In the genomic region with DNA sequence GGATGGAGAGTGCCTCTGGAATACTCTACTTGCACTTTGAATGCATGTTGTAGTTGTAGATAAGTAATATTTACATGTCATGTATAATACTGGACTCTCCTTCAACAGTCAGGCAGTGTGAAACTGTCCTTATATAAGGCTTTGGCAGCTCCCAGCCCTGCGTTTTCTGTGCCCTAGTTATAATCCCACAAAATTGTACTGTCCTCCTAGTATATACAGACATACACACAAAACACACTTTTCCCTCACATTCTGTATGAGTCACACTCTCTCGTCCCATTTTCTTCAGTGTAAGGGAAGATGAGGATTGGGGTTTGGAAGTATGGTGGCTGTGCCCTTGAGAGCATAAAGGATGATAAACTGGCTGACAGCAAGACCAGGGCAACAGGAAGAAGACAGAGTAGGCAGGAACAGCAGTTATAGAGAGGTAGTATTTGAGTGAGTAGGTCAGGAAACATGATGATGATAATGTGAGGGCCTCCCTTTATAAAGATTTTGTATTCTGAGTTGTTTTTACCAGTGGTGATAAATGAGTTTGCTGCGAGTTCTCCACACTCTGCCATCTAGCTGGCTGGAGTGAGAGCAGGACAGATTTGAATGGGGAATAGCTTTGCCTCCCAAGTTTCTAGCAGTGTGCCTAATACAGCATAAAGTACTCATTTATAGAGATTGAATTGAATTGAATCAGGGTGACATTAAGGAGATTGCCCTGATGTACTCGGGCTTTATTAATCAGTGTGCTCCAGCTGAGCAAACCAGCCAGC, we compare ENCODE assay signal across 12 cellular contexts. TPM values are rescaled to one million over a fixed set of nuclear protein-coding genes. Genes with fewer than 3 reads are reported as not detected.
DNase-seq lines count a peak whose midpoint lies in the region; ATAC-seq lines count a peak whose summit lies in the region.
"Had no signal": no experiment of that assay in that cellular context is flagged by ENCODE, and none has a peak within 500 bp of the region (broad histone marks: within the 10 kb centered on the region; RNA-seq: fewer than 3 reads in every experiment).

No MANE protein-coding gene starts in this region.

- no peak overlapping the region for H3K4me3 Mint-ChIP-seq in stimulated activated naive CD8-positive, alpha-beta T cell treated with anti-CD3 and anti-CD28 coated beads, Interleukin-15, Interleukin-2, amounts not matched to agents 100 ng/mL and 50 ng/mL, for 24 hours
- H3K4me3 Mint-ChIP-seq in stimulated activated naive CD8-positive, alpha-beta T cell treated with anti-CD3 and anti-CD28 coated beads, Interleukin-15, amount 100 ng/mL, for 72 hours = no peak overlapping the region
- no peak overlapping the region for H3K4me3 Mint-ChIP-seq in activated naive CD8-positive, alpha-beta T cell treated with anti-CD3 and anti-CD28 coated beads, Interleukin-2, amount 50 U/mL, for 24 hours
- H3K4me3 Mint-ChIP-seq in immature natural killer cell = no peak overlapping the region
- no peak overlapping the region for H3K4me3 Mint-ChIP-seq in activated T-helper 1 cell treated with anti-CD3 and anti-CD28 coated beads, Interleukin-12 subunit alpha, Interleukin-12 subunit beta, Interleukin-2, Interleukin-4 antibody, amounts not matched to agents 30 ng/mL and 10 ng/mL and 1 ng/mL, durations not matched to agents 14 hours and 24 hours and 36 hours

- intact Hi-C loops in activated T-helper 1 cell treated with anti-CD3 and anti-CD28 coated beads, Interleukin-12 subunit alpha, Interleukin-12 subunit beta, Interleukin-2, Interleukin-4 antibody, amounts not matched to agents 30 ng/mL and 10 ng/mL and 1 ng/mL, durations not matched to agents 14 hours and 24 hours and 36 hours (cut with micrococcal nuclease) = no loop called here

- peaks cover 29% of the 10 kb centered on the region for H3K36me3 Mint-ChIP-seq in stimulated activated naive CD8-positive, alpha-beta T cell treated with anti-CD3 and anti-CD28 coated beads, Interleukin-15, Interleukin-2, amounts not matched to agents 100 ng/mL and 50 ng/mL, for 24 hours (ENCODE audit: low read depth)
- H3K36me3 Mint-ChIP-seq in activated naive CD8-positive, alpha-beta T cell treated with anti-CD3 and anti-CD28 coated beads, Interleukin-2, amount 50 U/mL, for 24 hours (ENCODE audit: low read depth) = peaks cover 12% of the 10 kb centered on the region
- H3K36me3 Mint-ChIP-seq in immature natural killer cell = peaks cover 4 to 11% (median 5%) of the 10 kb centered on the region in 3 donors
- H3K36me3 Mint-ChIP-seq in activated T-helper 1 cell treated with anti-CD3 and anti-CD28 coated beads, Interleukin-12 subunit alpha, Interleukin-12 subunit beta, Interleukin-2, Interleukin-4 antibody, amounts not matched to agents 30 ng/mL and 10 ng/mL and 1 ng/mL, durations not matched to agents 14 hours and 24 hours and 36 hours (ENCODE audit: low read depth) = peaks cover 21% of the 10 kb centered on the region

- H3K27ac Mint-ChIP-seq in stimulated activated naive CD8-positive, alpha-beta T cell treated with anti-CD3 and anti-CD28 coated beads, Interleukin-15, Interleukin-2, amounts not matched to agents 100 ng/mL and 50 ng/mL, for 24 hours = peak overlapping the region; percentile 70
- H3K27ac Mint-ChIP-seq in stimulated activated naive CD8-positive, alpha-beta T cell treated with anti-CD3 and anti-CD28 coated beads, Interleukin-15, amount 100 ng/mL, for 72 hours = peak overlapping the region in 1 of 2 donors; percentile 21
- peak overlapping the region; percentile 15 for H3K27ac Mint-ChIP-seq in activated naive CD8-positive, alpha-beta T cell treated with anti-CD3 and anti-CD28 coated beads, Interleukin-2, amount 50 U/mL, for 24 hours
- peak overlapping the region in 5 of 6 donors; percentile 25 to 64 (median 52) for H3K27ac Mint-ChIP-seq in immature natural killer cell
- no peak overlapping the region for H3K27ac Mint-ChIP-seq in activated T-helper 1 cell treated with anti-CD3 and anti-CD28 coated beads, Interleukin-12 subunit alpha, Interleukin-12 subunit beta, Interleukin-2, Interleukin-4 antibody, amounts not matched to agents 30 ng/mL and 10 ng/mL and 1 ng/mL, durations not matched to agents 14 hours and 24 hours and 36 hours

- H3K9me3 Mint-ChIP-seq in stimulated activated naive CD8-positive, alpha-beta T cell treated with anti-CD3 and anti-CD28 coated beads, Interleukin-15, Interleukin-2, amounts not matched to agents 100 ng/mL and 50 ng/mL, for 24 hours = no peaks in the 10 kb centered on the region
- no peaks in the 10 kb centered on the region for H3K9me3 Mint-ChIP-seq in stimulated activated naive CD8-positive, alpha-beta T cell treated with anti-CD3 and anti-CD28 coated beads, Interleukin-15, amount 100 ng/mL, for 72 hours
- no peaks in the 10 kb centered on the region for H3K9me3 Mint-ChIP-seq in activated naive CD8-positive, alpha-beta T cell treated with anti-CD3 and anti-CD28 coated beads, Interleukin-2, amount 50 U/mL, for 24 hours
- H3K9me3 Mint-ChIP-seq in immature natural killer cell = no peaks in the 10 kb centered on the region
- no peaks in the 10 kb centered on the region for H3K9me3 Mint-ChIP-seq in activated T-helper 1 cell treated with anti-CD3 and anti-CD28 coated beads, Interleukin-12 subunit alpha, Interleukin-12 subunit beta, Interleukin-2, Interleukin-4 antibody, amounts not matched to agents 30 ng/mL and 10 ng/mL and 1 ng/mL, durations not matched to agents 14 hours and 24 hours and 36 hours

- peaks cover 63% of the 10 kb centered on the region for H3K4me1 Mint-ChIP-seq in stimulated activated naive CD8-positive, alpha-beta T cell treated with anti-CD3 and anti-CD28 coated beads, Interleukin-15, Interleukin-2, amounts not matched to agents 100 ng/mL and 50 ng/mL, for 24 hours (ENCODE audit: low read depth)
- H3K4me1 Mint-ChIP-seq in stimulated activated naive CD8-positive, alpha-beta T cell treated with anti-CD3 and anti-CD28 coated beads, Interleukin-15, amount 100 ng/mL, for 72 hours = peaks cover 68% of the 10 kb centered on the region
- peaks cover 62% of the 10 kb centered on the region for H3K4me1 Mint-ChIP-seq in activated naive CD8-positive, alpha-beta T cell treated with anti-CD3 and anti-CD28 coated beads, Interleukin-2, amount 50 U/mL, for 24 hours
- peaks cover 33 to 58% of the 10 kb centered on the region in 2 donors for H3K4me1 Mint-ChIP-seq in immature natural killer cell
- peaks cover 36% of the 10 kb centered on the region for H3K4me1 Mint-ChIP-seq in activated T-helper 1 cell treated with anti-CD3 and anti-CD28 coated beads, Interleukin-12 subunit alpha, Interleukin-12 subunit beta, Interleukin-2, Interleukin-4 antibody, amounts not matched to agents 30 ng/mL and 10 ng/mL and 1 ng/mL, durations not matched to agents 14 hours and 24 hours and 36 hours (ENCODE audit: low read depth)

- H3K27me3 Mint-ChIP-seq in stimulated activated naive CD8-positive, alpha-beta T cell treated with anti-CD3 and anti-CD28 coated beads, Interleukin-15, Interleukin-2, amounts not matched to agents 100 ng/mL and 50 ng/mL, for 24 hours = no peaks in the 10 kb centered on the region
- H3K27me3 Mint-ChIP-seq in stimulated activated naive CD8-positive, alpha-beta T cell treated with anti-CD3 and anti-CD28 coated beads, Interleukin-15, amount 100 ng/mL, for 72 hours = no peaks in the 10 kb centered on the region
- no peaks in the 10 kb centered on the region for H3K27me3 Mint-ChIP-seq in activated naive CD8-positive, alpha-beta T cell treated with anti-CD3 and anti-CD28 coated beads, Interleukin-2, amount 50 U/mL, for 24 hours
- H3K27me3 Mint-ChIP-seq in immature natural killer cell (ENCODE audit: low read depth in 3 of 3) = peaks cover under 1 to 11% (median under 1%) of the 10 kb centered on the region in 3 donors
- no peaks in the 10 kb centered on the region for H3K27me3 Mint-ChIP-seq in activated T-helper 1 cell treated with anti-CD3 and anti-CD28 coated beads, Interleukin-12 subunit alpha, Interleukin-12 subunit beta, Interleukin-2, Interleukin-4 antibody, amounts not matched to agents 30 ng/mL and 10 ng/mL and 1 ng/mL, durations not matched to agents 14 hours and 24 hours and 36 hours (ENCODE audit: insufficient read depth)

- DNase-seq in stimulated activated naive CD8-positive, alpha-beta T cell treated with anti-CD3 and anti-CD28 coated beads, Interleukin-15, amount 100 ng/mL, for 72 hours = no peak
- no peak for DNase-seq in activated naive CD8-positive, alpha-beta T cell treated with anti-CD3 and anti-CD28 coated beads, Interleukin-2, amount 50 U/mL, for 24 hours
- DNase-seq in immature natural killer cell = no peak
- no peak for DNase-seq in activated T-helper 1 cell treated with anti-CD3 and anti-CD28 coated beads, Interleukin-12 subunit alpha, Interleukin-12 subunit beta, Interleukin-2, Interleukin-4 antibody, amounts not matched to agents 30 ng/mL and 10 ng/mL and 1 ng/mL, durations not matched to agents 14 hours and 24 hours and 36 hours (ENCODE audit: low spot score)
- DNase-seq: BE2C, lower lobe of right lung, NCI-H146 had no signal

- ATAC-seq in stimulated activated naive CD8-positive, alpha-beta T cell treated with anti-CD3 and anti-CD28 coated beads, Interleukin-15, amount 100 ng/mL, for 72 hours = no peak
- no peak for ATAC-seq in activated naive CD8-positive, alpha-beta T cell treated with anti-CD3 and anti-CD28 coated beads, Interleukin-2, amount 50 U/mL, for 24 hours
- no peak for ATAC-seq in GM19023 (IDR thresholded peaks at IDR 0.05; ENCODE audit: unreplicated experiment)
- no peak for ATAC-seq in GM21381 (IDR thresholded peaks at IDR 0.05; ENCODE audit: unreplicated experiment)
- ATAC-seq in HG02642 (IDR thresholded peaks at IDR 0.05; ENCODE audit: poor library complexity, unreplicated experiment) = no peak
- ATAC-seq: lower lobe of right lung, SK-N-SH treated with all-trans-retinoic acid at 6 μM for 48 hours had no signal

RNA-seq across cellular contexts. Expression of gene CREBL2, which starts 5.0 kb away (rescaled TPM):
- 10 to 100 TPM; 14.6 to 23.3 (median 21.4) TPM for polyA plus RNA-seq in immature natural killer cell
- total RNA-seq in activated T-helper 1 cell treated with anti-CD3 and anti-CD28 coated beads, Interleukin-12 subunit alpha, Interleukin-12 subunit beta, Interleukin-2, Interleukin-4 antibody, amounts not matched to agents 30 ng/mL and 10 ng/mL and 1 ng/mL, durations not matched to agents 14 hours and 24 hours and 36 hours = 16.7 and 17.9 TPM in 2 replicates

RNA-seq across cellular contexts. Expression of gene DUSP16, which starts 54.0 kb away (rescaled TPM):
- polyA plus RNA-seq in immature natural killer cell = under 1 TPM in 2 of 3 donors, not detected in 1; 0.57 to 0.78 TPM
- total RNA-seq in activated T-helper 1 cell treated with anti-CD3 and anti-CD28 coated beads, Interleukin-12 subunit alpha, Interleukin-12 subunit beta, Interleukin-2, Interleukin-4 antibody, amounts not matched to agents 30 ng/mL and 10 ng/mL and 1 ng/mL, durations not matched to agents 14 hours and 24 hours and 36 hours = 49.3 and 52.0 TPM in 2 replicates
